ENCODE assay signal across 15 cellular contexts in the genomic region with DNA sequence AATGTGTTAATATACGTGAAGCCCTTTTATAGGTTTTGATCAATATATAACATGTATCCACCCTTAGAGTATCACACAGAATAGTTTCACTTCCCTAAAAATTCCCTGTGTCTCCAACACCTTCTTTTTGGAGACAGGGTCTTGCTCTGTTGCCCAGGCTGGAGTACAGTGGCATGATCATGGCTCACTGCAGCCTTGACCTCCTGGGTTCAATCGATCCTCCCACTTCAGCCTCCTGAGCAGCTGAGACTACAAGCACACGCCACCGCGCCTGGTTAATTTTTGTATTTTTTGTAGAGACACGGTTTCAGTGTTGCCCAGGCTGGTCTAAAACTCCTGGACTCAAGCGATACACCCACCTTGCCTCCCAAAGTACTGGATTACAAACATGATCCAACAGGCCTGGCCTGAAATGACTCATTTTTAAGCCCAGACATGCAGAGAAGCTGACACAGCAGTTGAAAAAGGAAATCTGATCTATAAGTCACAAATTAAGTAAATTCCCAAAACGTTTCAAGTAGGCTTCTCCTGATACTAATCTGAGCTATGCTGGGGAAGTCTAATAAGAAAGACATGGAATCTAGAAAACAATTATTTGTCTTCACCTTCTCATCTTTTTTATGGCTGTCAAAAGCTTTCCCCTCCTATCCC. TPM values are rescaled to one million over a fixed set of nuclear protein-coding genes. Genes with fewer than 3 reads are reported as not detected.
DNase-seq lines count a peak whose midpoint lies in the region; ATAC-seq and TF ChIP-seq lines count a peak whose summit lies in the region.
"Had no signal": no experiment of that assay in that cellular context is flagged by ENCODE, and none has a peak within 500 bp of the region (broad histone marks: within the 10 kb centered on the region; RNA-seq: fewer than 3 reads in every experiment).

No MANE protein-coding gene starts in this region.

- TF ChIP-seq CTCF in activated B cell treated with CpG ODN at 0.5 μM for 24 hours (IDR thresholded peaks at IDR 0.05) (no peak), fibroblast of mammary gland (conservative IDR thresholded peaks at IDR 0.05; ENCODE audit: control insufficient read depth, insufficient read depth, low read depth, low read length) (no peak), progenitor cell of endocrine pancreas (IDR thresholded peaks at IDR 0.05; ENCODE audit: unreplicated experiment) (no peak)

- H3K4me1 Mint-ChIP-seq in activated CD4-positive, alpha-beta memory T cell treated with anti-CD3 and anti-CD28 coated beads for 36 hours (ENCODE audit: low read depth), result peaks cover 25% of the 10 kb centered on the region
- peaks cover 31% of the 10 kb centered on the region for H3K4me1 Mint-ChIP-seq in activated CD4-positive, alpha-beta memory T cell treated with anti-CD3 and anti-CD28 coated beads, Interleukin-2, amount 10 ng/mL, durations not matched to agents 7 days and 5 days
- H3K4me1 Mint-ChIP-seq in activated B cell treated with CpG ODN at 0.5 μM for 24 hours, result peaks cover 26% of the 10 kb centered on the region
- H3K4me1 Mint-ChIP-seq in progenitor cell of endocrine pancreas (ENCODE audit: low read depth), result peaks cover 4% of the 10 kb centered on the region

- no peak for DNase-seq in activated CD4-positive, alpha-beta memory T cell treated with anti-CD3 and anti-CD28 coated beads for 36 hours
- no peak for DNase-seq in activated CD4-positive, alpha-beta memory T cell treated with anti-CD3 and anti-CD28 coated beads, Interleukin-2, amount 10 ng/mL, durations not matched to agents 7 days and 5 days
- DNase-seq in activated B cell treated with CpG ODN at 0.5 μM for 24 hours, result no peak
- peak; percentile 68 for DNase-seq in fibroblast of mammary gland (ENCODE audit: low read depth)
- no peak for DNase-seq in SK-N-DZ (ENCODE audit: low spot score)
- DNase-seq in progenitor cell of endocrine pancreas (ENCODE audit: low spot score, unreplicated experiment), result no peak
- DNase-seq: activated CD4-positive, CD25-positive, alpha-beta regulatory T cell; DMS153; NCI-H1417 treated with DMSO at 0.1 percent for 48 hours; nephron progenitor cell; SJCRH30 had no signal

- peak overlapping the region; percentile 13 for H3K4me2 ChIP-seq in skeletal muscle satellite cell (ENCODE audit: low read length)

- H3K36me3 ChIP-seq in skeletal muscle satellite cell (ENCODE audit: insufficient read depth, low read length), result peaks cover 43% of the 10 kb centered on the region

- POLR2A ChIA-PET in activated CD4-positive, alpha-beta memory T cell treated with anti-CD3 and anti-CD28 coated beads for 36 hours (lab: Charles Lee), result no interaction called here
- POLR2A ChIA-PET in activated CD4-positive, alpha-beta memory T cell treated with anti-CD3 and anti-CD28 coated beads, Interleukin-2, amount 10 ng/mL, durations not matched to agents 7 days and 5 days (lab: Charles Lee), result no interaction called here
- POLR2A ChIA-PET in activated B cell treated with CpG ODN at 0.5 μM for 24 hours (lab: Charles Lee), result no interaction called here

- no peaks in the 10 kb centered on the region for H3K9me3 Mint-ChIP-seq in activated CD4-positive, alpha-beta memory T cell treated with anti-CD3 and anti-CD28 coated beads for 36 hours
- no peaks in the 10 kb centered on the region for H3K9me3 Mint-ChIP-seq in activated CD4-positive, alpha-beta memory T cell treated with anti-CD3 and anti-CD28 coated beads, Interleukin-2, amount 10 ng/mL, durations not matched to agents 7 days and 5 days
- H3K9me3 Mint-ChIP-seq in activated B cell treated with CpG ODN at 0.5 μM for 24 hours, result no peaks in the 10 kb centered on the region
- H3K9me3 Mint-ChIP-seq in progenitor cell of endocrine pancreas (ENCODE audit: low read depth), result no peaks in the 10 kb centered on the region
- H3K9me3 Mint-ChIP-seq: nephron progenitor cell had no signal

- H3K4me1 ChIP-seq in skeletal muscle satellite cell (ENCODE audit: control insufficient read depth, insufficient read depth, low read length), result peaks cover 12% of the 10 kb centered on the region
- H3K4me1 ChIP-seq: SJCRH30 had no signal

- no peak for ATAC-seq in activated B cell treated with CpG ODN at 0.5 μM for 24 hours (ENCODE audit: low read depth)
- no peak for ATAC-seq in HG03025 (IDR thresholded peaks at IDR 0.05; ENCODE audit: low FRiP score, unreplicated experiment)

- H3K27me3 Mint-ChIP-seq in activated CD4-positive, alpha-beta memory T cell treated with anti-CD3 and anti-CD28 coated beads for 36 hours, result no peaks in the 10 kb centered on the region
- H3K27me3 Mint-ChIP-seq in activated CD4-positive, alpha-beta memory T cell treated with anti-CD3 and anti-CD28 coated beads, Interleukin-2, amount 10 ng/mL, durations not matched to agents 7 days and 5 days, result no peaks in the 10 kb centered on the region
- H3K27me3 Mint-ChIP-seq in activated B cell treated with CpG ODN at 0.5 μM for 24 hours (no peaks in the 10 kb centered on the region), progenitor cell of endocrine pancreas (no peaks in the 10 kb centered on the region)

- CTCF ChIA-PET in activated CD4-positive, alpha-beta memory T cell treated with anti-CD3 and anti-CD28 coated beads for 36 hours (lab: Charles Lee), result no interaction called here
- CTCF ChIA-PET in activated CD4-positive, alpha-beta memory T cell treated with anti-CD3 and anti-CD28 coated beads, Interleukin-2, amount 10 ng/mL, durations not matched to agents 7 days and 5 days (lab: Charles Lee), result no interaction called here
- CTCF ChIA-PET in activated B cell treated with CpG ODN at 0.5 μM for 24 hours (lab: Charles Lee), result no interaction called here

- H3K36me3 Mint-ChIP-seq in activated CD4-positive, alpha-beta memory T cell treated with anti-CD3 and anti-CD28 coated beads for 36 hours, result peaks cover 37% of the 10 kb centered on the region
- H3K36me3 Mint-ChIP-seq in activated CD4-positive, alpha-beta memory T cell treated with anti-CD3 and anti-CD28 coated beads, Interleukin-2, amount 10 ng/mL, durations not matched to agents 7 days and 5 days (ENCODE audit: low read depth), result peaks cover 52% of the 10 kb centered on the region
- peaks cover 57% of the 10 kb centered on the region for H3K36me3 Mint-ChIP-seq in activated B cell treated with CpG ODN at 0.5 μM for 24 hours (ENCODE audit: low read depth)
- H3K36me3 Mint-ChIP-seq in progenitor cell of endocrine pancreas (ENCODE audit: insufficient read depth), result peaks cover 17% of the 10 kb centered on the region

- no peak overlapping the region for H3K9ac ChIP-seq in skeletal muscle satellite cell (ENCODE audit: low read depth, low read length)

- H3K4me3 Mint-ChIP-seq in activated CD4-positive, alpha-beta memory T cell treated with anti-CD3 and anti-CD28 coated beads for 36 hours, result no peak overlapping the region
- no peak overlapping the region for H3K4me3 Mint-ChIP-seq in activated CD4-positive, alpha-beta memory T cell treated with anti-CD3 and anti-CD28 coated beads, Interleukin-2, amount 10 ng/mL, durations not matched to agents 7 days and 5 days
- H3K4me3 Mint-ChIP-seq in activated B cell treated with CpG ODN at 0.5 μM for 24 hours (peak overlapping the region; percentile 15), progenitor cell of endocrine pancreas (ENCODE audit: low read depth) (no peak overlapping the region)

- H3K4me3 ChIP-seq in fibroblast of mammary gland (ENCODE audit: control insufficient read depth, low read depth, low read length), result no peak overlapping the region
- peak overlapping the region; percentile 2 for H3K4me3 ChIP-seq in skeletal muscle satellite cell (ENCODE audit: low read length)
- H3K4me3 ChIP-seq: cardiac muscle cell, SJCRH30 had no signal

- no peaks in the 10 kb centered on the region for H3K9me3 ChIP-seq in skeletal muscle satellite cell (replicated peaks; ENCODE audit: low read length)
- H3K9me3 ChIP-seq: SJCRH30 had no signal

- H3K27me3 ChIP-seq in skeletal muscle satellite cell (ENCODE audit: control insufficient read depth, insufficient read depth, low read length), result no peaks in the 10 kb centered on the region
- H3K27me3 ChIP-seq: cardiac muscle cell, SJCRH30 had no signal

- intact Hi-C loops in activated CD4-positive, alpha-beta memory T cell treated with anti-CD3 and anti-CD28 coated beads for 36 hours (cut with micrococcal nuclease), result no loop called here
- intact Hi-C loops in activated B cell treated with CpG ODN at 0.5 μM for 24 hours (cut with micrococcal nuclease), result no loop called here

- peak overlapping the region; percentile 56 for H3K27ac Mint-ChIP-seq in activated CD4-positive, alpha-beta memory T cell treated with anti-CD3 and anti-CD28 coated beads for 36 hours
- H3K27ac Mint-ChIP-seq in activated CD4-positive, alpha-beta memory T cell treated with anti-CD3 and anti-CD28 coated beads, Interleukin-2, amount 10 ng/mL, durations not matched to agents 7 days and 5 days, result no peak overlapping the region
- H3K27ac Mint-ChIP-seq in activated B cell treated with CpG ODN at 0.5 μM for 24 hours (no peak overlapping the region), progenitor cell of endocrine pancreas (no peak overlapping the region)
- H3K27ac Mint-ChIP-seq: nephron progenitor cell had no signal

RNA-seq across cellular contexts. Expression of gene DUSP11, which starts 2.9 kb away (rescaled TPM):
- 10 to 100 TPM; 28.0 to 28.5 TPM for total RNA-seq in activated CD4-positive, alpha-beta memory T cell treated with anti-CD3 and anti-CD28 coated beads for 36 hours
- total RNA-seq in activated CD4-positive, alpha-beta memory T cell treated with anti-CD3 and anti-CD28 coated beads, Interleukin-2, amount 10 ng/mL, durations not matched to agents 7 days and 5 days, result 10 to 100 TPM; 29.6 to 30.7 TPM
- total RNA-seq in activated B cell treated with CpG ODN at 0.5 μM for 24 hours (25.6 and 30.5 TPM in 2 replicates), progenitor cell of endocrine pancreas (22.2 and 25.0 TPM in 2 replicates)
- 31.2 and 33.7 TPM in 2 replicates for total RNA-seq in skeletal muscle satellite cell (2012; rRNA removed)
- 20.3 and 20.7 TPM in 2 replicates for polyA plus RNA-seq in SK-N-DZ (2014; cell fraction: cytosol; rRNA removed)
- 7.7 and 14.2 TPM in 2 replicates for polyA plus RNA-seq in SK-N-DZ (2014; cell fraction: nucleus; rRNA removed)

RNA-seq across cellular contexts. Expression of gene C2orf78, which starts 7.0 kb away (rescaled TPM):
- not detected for total RNA-seq in activated CD4-positive, alpha-beta memory T cell treated with anti-CD3 and anti-CD28 coated beads for 36 hours
- not detected for total RNA-seq in activated CD4-positive, alpha-beta memory T cell treated with anti-CD3 and anti-CD28 coated beads, Interleukin-2, amount 10 ng/mL, durations not matched to agents 7 days and 5 days
- total RNA-seq in activated B cell treated with CpG ODN at 0.5 μM for 24 hours (not detected in 2 replicates), progenitor cell of endocrine pancreas (not detected in 2 replicates)
- total RNA-seq in skeletal muscle satellite cell (2012; rRNA removed), result not detected in 2 replicates
- 0.07 TPM in 1 of 2 replicates, not detected in the other for polyA plus RNA-seq in SK-N-DZ (2014; cell fraction: cytosol; rRNA removed)
- not detected in 2 replicates for polyA plus RNA-seq in SK-N-DZ (2014; cell fraction: nucleus; rRNA removed)
- total RNA-seq: A673, SJCRH30 had no signal
- polyA plus RNA-seq: cardiac muscle cell had no signal

RNA-seq across cellular contexts. Expression of gene TPRKB, which starts 39.8 kb away (rescaled TPM):
- 10 to 100 TPM; 33.2 to 34.6 TPM for total RNA-seq in activated CD4-positive, alpha-beta memory T cell treated with anti-CD3 and anti-CD28 coated beads for 36 hours
- 10 to 100 TPM; 32.9 TPM for total RNA-seq in activated CD4-positive, alpha-beta memory T cell treated with anti-CD3 and anti-CD28 coated beads, Interleukin-2, amount 10 ng/mL, durations not matched to agents 7 days and 5 days
- 26.9 and 27.1 TPM in 2 replicates for total RNA-seq in activated B cell treated with CpG ODN at 0.5 μM for 24 hours
- 40.8 and 53.3 TPM in 2 replicates for total RNA-seq in skeletal muscle satellite cell (2012; rRNA removed)
- 89.4 and 96.9 TPM in 2 replicates for polyA plus RNA-seq in SK-N-DZ (2014; cell fraction: cytosol; rRNA removed)
- polyA plus RNA-seq in SK-N-DZ (2014; cell fraction: nucleus; rRNA removed), result 40.1 and 95.2 TPM in 2 replicates
- 43.3 and 46.8 TPM in 2 replicates for total RNA-seq in progenitor cell of endocrine pancreas

RNA-seq across cellular contexts. Expression of gene STAMBP, which starts 51.8 kb away (rescaled TPM):
- total RNA-seq in activated CD4-positive, alpha-beta memory T cell treated with anti-CD3 and anti-CD28 coated beads for 36 hours, result 10 to 100 TPM; 79.9 to 85.3 TPM
- total RNA-seq in activated CD4-positive, alpha-beta memory T cell treated with anti-CD3 and anti-CD28 coated beads, Interleukin-2, amount 10 ng/mL, durations not matched to agents 7 days and 5 days, result 10 to 100 TPM; 51.1 to 51.2 TPM
- total RNA-seq in activated B cell treated with CpG ODN at 0.5 μM for 24 hours (32.2 and 35.4 TPM in 2 replicates), progenitor cell of endocrine pancreas (39.0 and 39.4 TPM in 2 replicates)
- total RNA-seq in skeletal muscle satellite cell (2012; rRNA removed), result 21.0 and 25.1 TPM in 2 replicates
- polyA plus RNA-seq in SK-N-DZ (2014; cell fraction: cytosol; rRNA removed), result 53.0 and 65.2 TPM in 2 replicates
- 43.2 and 70.2 TPM in 2 replicates for polyA plus RNA-seq in SK-N-DZ (2014; cell fraction: nucleus; rRNA removed)
